Comparison of ENCODE assay signal across 2 cellular contexts in genomic region chr11:88618716-88619462, GRCh38.
TF ChIP-seq lines count a peak whose summit lies in the region.

No MANE protein-coding gene starts in this region.

TF ChIP-seq in IMR-90, 13 proteins besides CTCF, POLR2A, EP300 and RAD21 (continued from another document):
- TF ChIP-seq USF2 (IDR thresholded peaks at IDR 0.05; ENCODE audit: low read depth, low read length) (no peak), ELK1 (IDR thresholded peaks at IDR 0.05; ENCODE audit: borderline replicate concordance, low read depth, low read length) (no peak), MXI1 (IDR thresholded peaks at IDR 0.05; ENCODE audit: borderline replicate concordance, low read depth, low read length) (no peak), CHD1 (IDR thresholded peaks at IDR 0.05; ENCODE audit: low read depth, low read length) (no peak), MAFK (IDR thresholded peaks at IDR 0.05; ENCODE audit: low read depth, low read length) (no peak), BHLHE40 (IDR thresholded peaks at IDR 0.05; ENCODE audit: low read depth, low read length) (no peak), RCOR1 (IDR thresholded peaks at IDR 0.05; ENCODE audit: insufficient replicate concordance, low read length) (no peak), NFE2L2 (IDR thresholded peaks at IDR 0.05; ENCODE audit: low read depth, low read length) (no peak), RFX5 (IDR thresholded peaks at IDR 0.05; ENCODE audit: low read depth, low read length) (no peak)
TF ChIP-seq in IMR-90: peak in this region for 0.

TF ChIP-seq in WTC11, 78 proteins besides CTCF, POLR2A, EP300 and RAD21 (continued from another document):
- TF ChIP-seq AFF4 (CRISPR knock-in tag; IDR thresholded peaks at IDR 0.05; ENCODE audit: borderline replicate concordance) = no peak
- TF ChIP-seq FOXK1 (CRISPR knock-in tag; IDR thresholded peaks at IDR 0.05) = no peak
- TF ChIP-seq ZNF671 (CRISPR knock-in tag; IDR thresholded peaks at IDR 0.05) = no peak
